24 cellular contexts compared by ENCODE assay signal in genomic region chr10:61564444-61564843, GRCh38.
"Had no signal": no experiment of that assay in that cellular context is flagged by ENCODE, and none has a peak within 500 bp of the region (broad histone marks: within the 10 kb centered on the region; RNA-seq: fewer than 3 reads in every experiment).

No MANE protein-coding gene starts in this region.

- FAIRE-seq: endothelial cell of umbilical vein had no signal

- H3K27me3 ChIP-seq: colonic mucosa, dorsolateral prefrontal cortex, esophagus muscularis mucosa, esophagus squamous epithelium, foreskin keratinocyte, gastrocnemius medialis, gastroesophageal sphincter, heart left ventricle, heart right ventricle had no signal

- H3K27ac ChIP-seq: colonic mucosa, coronary artery, dorsolateral prefrontal cortex, esophagus muscularis mucosa, foreskin keratinocyte, gastrocnemius medialis, gastroesophageal sphincter, heart left ventricle, heart right ventricle had no signal

- H3K36me3 ChIP-seq: colonic mucosa, esophagus muscularis mucosa, esophagus squamous epithelium, gastrocnemius medialis, gastroesophageal sphincter, heart left ventricle, heart right ventricle had no signal

- DNase-seq: colonic mucosa; cortex of kidney; dermis blood vessel endothelial cell; dorsolateral prefrontal cortex; effector CD4-positive, alpha-beta T cell; effector CD8-positive, alpha-beta T cell; effector memory CD4-positive, alpha-beta T cell; effector memory CD8-positive, alpha-beta T cell; endodermal cell; erythroblast; esophagus squamous epithelium; foreskin fibroblast; foreskin keratinocyte; foreskin melanocyte; gastrocnemius medialis; glutamatergic neuron; head of caudate nucleus; heart left ventricle; heart right ventricle had no signal

- ATAC-seq: effector memory CD8-positive, alpha-beta T cell; esophagus mucosa; foreskin keratinocyte; gastrocnemius medialis; gastroesophageal sphincter; heart left ventricle; heart right ventricle had no signal

- H3K4me3 ChIP-seq: colonic mucosa, coronary artery, dorsolateral prefrontal cortex, esophagus muscularis mucosa, esophagus squamous epithelium, gastrocnemius medialis, gastroesophageal sphincter, heart left ventricle, heart right ventricle had no signal

- H3K4me1 ChIP-seq: colonic mucosa, gastrocnemius medialis, gastroesophageal sphincter, heart left ventricle, heart right ventricle had no signal

- H3K9me3 ChIP-seq: colonic mucosa, esophagus muscularis mucosa, esophagus squamous epithelium, gastrocnemius medialis had no signal
